2 cellular contexts compared by ENCODE assay signal in the genomic region with DNA sequence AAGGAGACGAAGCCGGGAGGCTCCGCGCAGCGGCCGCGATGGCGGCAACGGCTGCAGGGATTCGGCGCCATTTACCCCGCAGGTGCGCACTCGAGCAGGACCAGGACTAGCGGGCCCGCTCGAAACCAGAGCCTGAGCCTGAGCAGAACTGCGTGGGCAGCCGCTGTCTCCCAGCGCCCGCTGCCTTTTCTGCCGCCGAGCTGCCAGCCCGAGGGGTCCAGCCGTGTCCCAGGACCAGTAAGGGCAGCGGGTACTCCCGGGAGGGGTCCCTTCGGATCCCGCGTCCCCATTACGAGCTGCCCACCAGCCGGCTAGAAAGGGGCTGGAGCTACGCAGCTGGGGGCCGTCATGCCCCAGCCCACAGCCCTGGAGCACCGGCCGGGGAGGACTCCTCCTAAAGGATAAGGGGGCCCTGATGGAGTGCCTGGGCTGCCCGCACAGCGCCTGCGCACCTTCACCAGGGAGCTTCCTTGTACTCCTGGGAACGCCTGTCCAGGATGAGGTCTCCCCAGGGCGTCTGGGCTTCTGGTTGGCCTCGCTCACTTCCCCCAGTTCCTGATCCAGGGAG.
TF ChIP-seq lines count a peak whose summit lies in the region.

No MANE protein-coding gene starts in this region.

TF ChIP-seq in IMR-90, 13 proteins besides CTCF, POLR2A, EP300 and RAD21:
- TF ChIP-seq RCOR1 (IDR thresholded peaks at IDR 0.05; ENCODE audit: insufficient replicate concordance, low read length), result no peak
- TF ChIP-seq, protein P1, sequence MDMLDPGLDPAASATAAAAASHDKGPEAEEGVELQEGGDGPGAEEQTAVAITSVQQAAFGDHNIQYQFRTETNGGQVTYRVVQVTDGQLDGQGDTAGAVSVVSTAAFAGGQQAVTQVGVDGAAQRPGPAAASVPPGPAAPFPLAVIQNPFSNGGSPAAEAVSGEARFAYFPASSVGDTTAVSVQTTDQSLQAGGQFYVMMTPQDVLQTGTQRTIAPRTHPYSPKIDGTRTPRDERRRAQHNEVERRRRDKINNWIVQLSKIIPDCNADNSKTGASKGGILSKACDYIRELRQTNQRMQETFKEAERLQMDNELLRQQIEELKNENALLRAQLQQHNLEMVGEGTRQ (IDR thresholded peaks at IDR 0.05; ENCODE audit: low read depth, low read length), result no peak

TF ChIP-seq in SK-N-SH, 30 proteins besides CTCF, POLR2A, EP300 and RAD21:
- no peak for TF ChIP-seq FOSL2 (IDR thresholded peaks at IDR 0.05; ENCODE audit: borderline replicate concordance, low read depth)
- TF ChIP-seq JUND (IDR thresholded peaks at IDR 0.05), result no peak
- TF ChIP-seq FOXJ3 (CRISPR knock-in tag; IDR thresholded peaks at IDR 0.05), result no peak
- TF ChIP-seq, protein P2, sequence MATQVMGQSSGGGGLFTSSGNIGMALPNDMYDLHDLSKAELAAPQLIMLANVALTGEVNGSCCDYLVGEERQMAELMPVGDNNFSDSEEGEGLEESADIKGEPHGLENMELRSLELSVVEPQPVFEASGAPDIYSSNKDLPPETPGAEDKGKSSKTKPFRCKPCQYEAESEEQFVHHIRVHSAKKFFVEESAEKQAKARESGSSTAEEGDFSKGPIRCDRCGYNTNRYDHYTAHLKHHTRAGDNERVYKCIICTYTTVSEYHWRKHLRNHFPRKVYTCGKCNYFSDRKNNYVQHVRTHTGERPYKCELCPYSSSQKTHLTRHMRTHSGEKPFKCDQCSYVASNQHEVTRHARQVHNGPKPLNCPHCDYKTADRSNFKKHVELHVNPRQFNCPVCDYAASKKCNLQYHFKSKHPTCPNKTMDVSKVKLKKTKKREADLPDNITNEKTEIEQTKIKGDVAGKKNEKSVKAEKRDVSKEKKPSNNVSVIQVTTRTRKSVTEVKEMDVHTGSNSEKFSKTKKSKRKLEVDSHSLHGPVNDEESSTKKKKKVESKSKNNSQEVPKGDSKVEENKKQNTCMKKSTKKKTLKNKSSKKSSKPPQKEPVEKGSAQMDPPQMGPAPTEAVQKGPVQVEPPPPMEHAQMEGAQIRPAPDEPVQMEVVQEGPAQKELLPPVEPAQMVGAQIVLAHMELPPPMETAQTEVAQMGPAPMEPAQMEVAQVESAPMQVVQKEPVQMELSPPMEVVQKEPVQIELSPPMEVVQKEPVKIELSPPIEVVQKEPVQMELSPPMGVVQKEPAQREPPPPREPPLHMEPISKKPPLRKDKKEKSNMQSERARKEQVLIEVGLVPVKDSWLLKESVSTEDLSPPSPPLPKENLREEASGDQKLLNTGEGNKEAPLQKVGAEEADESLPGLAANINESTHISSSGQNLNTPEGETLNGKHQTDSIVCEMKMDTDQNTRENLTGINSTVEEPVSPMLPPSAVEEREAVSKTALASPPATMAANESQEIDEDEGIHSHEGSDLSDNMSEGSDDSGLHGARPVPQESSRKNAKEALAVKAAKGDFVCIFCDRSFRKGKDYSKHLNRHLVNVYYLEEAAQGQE (IDR thresholded peaks at IDR 0.05; ENCODE audit: low read depth, low read length), result no peak
- TF ChIP-seq TEAD4 (IDR thresholded peaks at IDR 0.05; ENCODE audit: borderline replicate concordance, insufficient read depth), result no peak
- no peak for TF ChIP-seq FOXM1 (IDR thresholded peaks at IDR 0.05; ENCODE audit: low read depth)
- TF ChIP-seq, protein P3, sequence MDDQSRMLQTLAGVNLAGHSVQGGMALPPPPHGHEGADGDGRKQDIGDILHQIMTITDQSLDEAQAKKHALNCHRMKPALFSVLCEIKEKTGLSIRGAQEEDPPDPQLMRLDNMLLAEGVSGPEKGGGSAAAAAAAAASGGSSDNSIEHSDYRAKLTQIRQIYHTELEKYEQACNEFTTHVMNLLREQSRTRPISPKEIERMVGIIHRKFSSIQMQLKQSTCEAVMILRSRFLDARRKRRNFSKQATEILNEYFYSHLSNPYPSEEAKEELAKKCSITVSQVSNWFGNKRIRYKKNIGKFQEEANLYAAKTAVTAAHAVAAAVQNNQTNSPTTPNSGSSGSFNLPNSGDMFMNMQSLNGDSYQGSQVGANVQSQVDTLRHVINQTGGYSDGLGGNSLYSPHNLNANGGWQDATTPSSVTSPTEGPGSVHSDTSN (IDR thresholded peaks at IDR 0.05), result no peak
- TF ChIP-seq NFIC (IDR thresholded peaks at IDR 0.05; ENCODE audit: borderline replicate concordance), result no peak
- TF ChIP-seq POLR2AphosphoS5 (IDR thresholded peaks at IDR 0.05; ENCODE audit: low read depth, low read length), result no peak
- TF ChIP-seq, protein P1 (IDR thresholded peaks at IDR 0.05; ENCODE audit: borderline replicate concordance, low read depth, low read length), result no peak
- no peak for TF ChIP-seq SIN3A (IDR thresholded peaks at IDR 0.05; ENCODE audit: borderline replicate concordance, low read depth, low read length)
- no peak for TF ChIP-seq MXI1 (IDR thresholded peaks at IDR 0.05; ENCODE audit: low read depth, low read length)
- no peak for TF ChIP-seq MEF2A (IDR thresholded peaks at IDR 0.05; ENCODE audit: borderline replicate concordance, low read depth)
- no peak for TF ChIP-seq GATA2 (CRISPR knock-in tag; IDR thresholded peaks at IDR 0.05)
- TF ChIP-seq GABPA (IDR thresholded peaks at IDR 0.05; ENCODE audit: low read depth), result no peak
- no peak for TF ChIP-seq RXRA (IDR thresholded peaks at IDR 0.05; ENCODE audit: borderline replicate concordance, low read depth)
- TF ChIP-seq CHD2 (IDR thresholded peaks at IDR 0.05; ENCODE audit: low read length, partially characterized antibody), result no peak
- TF ChIP-seq, protein P4, sequence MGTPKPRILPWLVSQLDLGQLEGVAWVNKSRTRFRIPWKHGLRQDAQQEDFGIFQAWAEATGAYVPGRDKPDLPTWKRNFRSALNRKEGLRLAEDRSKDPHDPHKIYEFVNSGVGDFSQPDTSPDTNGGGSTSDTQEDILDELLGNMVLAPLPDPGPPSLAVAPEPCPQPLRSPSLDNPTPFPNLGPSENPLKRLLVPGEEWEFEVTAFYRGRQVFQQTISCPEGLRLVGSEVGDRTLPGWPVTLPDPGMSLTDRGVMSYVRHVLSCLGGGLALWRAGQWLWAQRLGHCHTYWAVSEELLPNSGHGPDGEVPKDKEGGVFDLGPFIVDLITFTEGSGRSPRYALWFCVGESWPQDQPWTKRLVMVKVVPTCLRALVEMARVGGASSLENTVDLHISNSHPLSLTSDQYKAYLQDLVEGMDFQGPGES (IDR thresholded peaks at IDR 0.05; ENCODE audit: low read depth, low read length), result no peak
